13 cellular contexts compared by ENCODE assay signal in genomic region chr7:608954-609711, GRCh38.
DNase-seq lines count a peak whose midpoint lies in the region; ATAC-seq and TF ChIP-seq lines count a peak whose summit lies in the region.
"Had no signal": no experiment of that assay in that cellular context is flagged by ENCODE, and none has a peak within 500 bp of the region (broad histone marks: within the 10 kb centered on the region; RNA-seq: fewer than 3 reads in every experiment).

No MANE protein-coding gene starts in this region.

- H3K9me3 ChIP-seq in CD4-positive, CD25-positive, alpha-beta regulatory T cell (ENCODE audit: control insufficient read depth in 2 of 2, low read length in 2 of 2): no peaks in the 10 kb centered on the region
- no peaks in the 10 kb centered on the region for H3K9me3 ChIP-seq in OCI-LY7 (ENCODE audit: low read length)

- CTCF ChIA-PET in OCI-LY7 (lab: Charles Lee; ENCODE audit: unreplicated experiment): no interaction called here

- POLR2A ChIA-PET in OCI-LY7 (lab: Charles Lee): no interaction called here

- in situ Hi-C loops in astrocyte of the spinal cord (cut with HindIII; ENCODE audit: low sequenced_read_pairs): no loop called here

- no peaks in the 10 kb centered on the region for H4K20me1 ChIP-seq in OCI-LY7 (ENCODE audit: insufficient read depth, low read length)

- peaks cover 7% of the 10 kb centered on the region for H3K36me3 Mint-ChIP-seq in CD4-positive, CD25-positive, alpha-beta regulatory T cell
- H3K36me3 Mint-ChIP-seq in natural killer cell treated with Interleukin-12 subunit alpha and Interleukin-12 subunit beta and Interleukin-15 and Interleukin-18, amount 100 ng/mL, for 72 hours: no peaks in the 10 kb centered on the region
- H3K36me3 Mint-ChIP-seq: neural progenitor cell had no signal

- H3K4me1 ChIP-seq in CD4-positive, CD25-positive, alpha-beta regulatory T cell (ENCODE audit: control insufficient read depth, insufficient read depth, low read length, poor library complexity, severe bottlenecking): peaks cover 37% of the 10 kb centered on the region
- no peaks in the 10 kb centered on the region for H3K4me1 ChIP-seq in OCI-LY7 (ENCODE audit: insufficient read depth, low read length, poor library complexity, severe bottlenecking)

- H3K36me3 ChIP-seq in CD4-positive, CD25-positive, alpha-beta regulatory T cell (ENCODE audit: control insufficient read depth, insufficient read depth, low read length): no peaks in the 10 kb centered on the region
- H3K36me3 ChIP-seq in H7 (replicated peaks; ENCODE audit: control insufficient read depth, insufficient read depth, low read length) (no peaks in the 10 kb centered on the region), OCI-LY7 (ENCODE audit: insufficient read depth, low read length) (no peaks in the 10 kb centered on the region)
- H3K36me3 ChIP-seq: neural progenitor cell had no signal

- H3K4me2 ChIP-seq in OCI-LY7 (ENCODE audit: low read length): no peak overlapping the region
- H3K4me2 ChIP-seq: neural progenitor cell had no signal

- BruUV-seq in OCI-LY7 (replicated peaks; lab: Mats Ljungman, UMichigan): no TSS peak

- no peak overlapping the region for H3K4me3 ChIP-seq in CD4-positive, CD25-positive, alpha-beta regulatory T cell (ENCODE audit: low read depth, low read length)
- H3K4me3 ChIP-seq in H7 (ENCODE audit: insufficient read depth, low read depth, low read length) (no peak overlapping the region), astrocyte of the spinal cord (ENCODE audit: low read depth, low read length) (no peak overlapping the region), OCI-LY7 (ENCODE audit: low read depth, low read length, poor library complexity, severe bottlenecking) (no peak overlapping the region)
- H3K4me3 ChIP-seq: lung, neural progenitor cell had no signal

- H2AFZ ChIP-seq in OCI-LY7 (ENCODE audit: low read length): no peak overlapping the region
- H2AFZ ChIP-seq: neural progenitor cell had no signal

- H3K9me2 ChIP-seq in OCI-LY7 (ENCODE audit: insufficient read depth, low read length): no peaks in the 10 kb centered on the region

- ATAC-seq in CD4-positive, CD25-positive, alpha-beta regulatory T cell (ENCODE audit: low read depth in 2 of 2): no peak
- no peak for ATAC-seq in natural killer cell treated with Interleukin-12 subunit alpha and Interleukin-12 subunit beta and Interleukin-15 and Interleukin-18, amount 100 ng/mL, for 72 hours
- ATAC-seq in HG03039 (IDR thresholded peaks at IDR 0.05; ENCODE audit: unreplicated experiment): no peak

- no peaks in the 10 kb centered on the region for H3K27me3 ChIP-seq in CD4-positive, CD25-positive, alpha-beta regulatory T cell (ENCODE audit: control insufficient read depth, insufficient read depth, low read length)
- H3K27me3 ChIP-seq in H7 (ENCODE audit: control insufficient read depth, insufficient read depth, low read length): no peaks in the 10 kb centered on the region
- H3K27me3 ChIP-seq: neural progenitor cell had no signal

- peaks cover 5% of the 10 kb centered on the region for H3K27me3 Mint-ChIP-seq in CD4-positive, CD25-positive, alpha-beta regulatory T cell
- no peaks in the 10 kb centered on the region for H3K27me3 Mint-ChIP-seq in natural killer cell treated with Interleukin-12 subunit alpha and Interleukin-12 subunit beta and Interleukin-15 and Interleukin-18, amount 100 ng/mL, for 72 hours

- DNase-seq in CD4-positive, CD25-positive, alpha-beta regulatory T cell: peak in 1 of 3 donors; percentile 74
- DNase-seq in H7 (peak; percentile 59), astrocyte of the spinal cord (ENCODE audit: low read depth, low spot score) (peak; percentile 12), OCI-LY7 (ENCODE audit: low spot score) (no peak), DMS153 treated with DMSO at 0.1 percent for 48 hours (lab: John Stamatoyannopoulos, UW; ENCODE audit: unreplicated experiment) (no peak)
- DNase-seq in natural killer cell treated with Interleukin-12 subunit alpha and Interleukin-12 subunit beta and Interleukin-15 and Interleukin-18, amount 100 ng/mL, for 72 hours (ENCODE audit: low spot score): peak; percentile 55
- DNase-seq: DMS 273 treated with DMSO at 0.1 percent for 48 hours; HCEC 1CT; stimulated activated CD4-positive, alpha-beta T cell treated with anti-CD3 and anti-CD28 coated beads, Interleukin-15, amount 100 ng/mL, for 24 hours; substantia nigra had no signal

- H3K9me3 Mint-ChIP-seq in CD4-positive, CD25-positive, alpha-beta regulatory T cell: peaks cover 0 to 5% (median 0%) of the 10 kb centered on the region in 7 donors
- peaks cover 11% of the 10 kb centered on the region for H3K9me3 Mint-ChIP-seq in natural killer cell treated with Interleukin-12 subunit alpha and Interleukin-12 subunit beta and Interleukin-15 and Interleukin-18, amount 100 ng/mL, for 72 hours
- H3K9me3 Mint-ChIP-seq: neural progenitor cell had no signal

- peak overlapping the region in 3 of 4 donors; percentile 35 to 61 (median 47) for H3K4me3 Mint-ChIP-seq in CD4-positive, CD25-positive, alpha-beta regulatory T cell
- H3K4me3 Mint-ChIP-seq in natural killer cell treated with Interleukin-12 subunit alpha and Interleukin-12 subunit beta and Interleukin-15 and Interleukin-18, amount 100 ng/mL, for 72 hours: no peak overlapping the region

- no peaks in the 10 kb centered on the region for H3K79me2 ChIP-seq in OCI-LY7 (ENCODE audit: insufficient read depth, low read depth, low read length)

- no peak for TF ChIP-seq CTCF in astrocyte of the spinal cord (IDR thresholded peaks at IDR 0.05; ENCODE audit: low read depth, low read length)
- TF ChIP-seq CTCF in OCI-LY7 (conservative IDR thresholded peaks at IDR 0.05; ENCODE audit: low read length): no peak

- peak overlapping the region; percentile 82 to 92 (median 84) for H3K27ac Mint-ChIP-seq in CD4-positive, CD25-positive, alpha-beta regulatory T cell
- peak overlapping the region; percentile 38 to 72 for H3K27ac Mint-ChIP-seq in natural killer cell treated with Interleukin-12 subunit alpha and Interleukin-12 subunit beta and Interleukin-15 and Interleukin-18, amount 100 ng/mL, for 72 hours
- H3K27ac Mint-ChIP-seq: neural progenitor cell had no signal

- no peak overlapping the region for H3K27ac ChIP-seq in CD4-positive, CD25-positive, alpha-beta regulatory T cell (ENCODE audit: insufficient read depth, low read length, poor library complexity, severe bottlenecking)
- no peak overlapping the region for H3K27ac ChIP-seq in OCI-LY7 (ENCODE audit: low read depth, low read length, poor library complexity, severe bottlenecking)
- H3K27ac ChIP-seq: neural progenitor cell had no signal

- H3K4me1 Mint-ChIP-seq in CD4-positive, CD25-positive, alpha-beta regulatory T cell: peaks cover 4 to 57% (median 21%) of the 10 kb centered on the region in 4 donors
- H3K4me1 Mint-ChIP-seq in natural killer cell treated with Interleukin-12 subunit alpha and Interleukin-12 subunit beta and Interleukin-15 and Interleukin-18, amount 100 ng/mL, for 72 hours (ENCODE audit: low read depth in 2 of 2): peaks cover 36 to 48% of the 10 kb centered on the region in 2 donors

- intact Hi-C loops in OCI-LY7 (cut with micrococcal nuclease; ENCODE audit: unreplicated experiment): no loop called here

Comparison
In these comparisons a context has a peak if more than half of its experiments do, and no peak if none do; other contexts are left out.
1. DNase-seq: peak in H7 (single experiment), astrocyte of the spinal cord (single experiment) and natural killer cell treated with Interleukin-12 subunit alpha and Interleukin-12 subunit beta and Interleukin-15 and Interleukin-18, amount 100 ng/mL, for 72 hours (single experiment); none in OCI-LY7 (single experiment) and DMS153 treated with DMSO at 0.1 percent for 48 hours (single experiment).